Comparison of ENCODE assay signal across 8 cellular contexts in the genomic region with DNA sequence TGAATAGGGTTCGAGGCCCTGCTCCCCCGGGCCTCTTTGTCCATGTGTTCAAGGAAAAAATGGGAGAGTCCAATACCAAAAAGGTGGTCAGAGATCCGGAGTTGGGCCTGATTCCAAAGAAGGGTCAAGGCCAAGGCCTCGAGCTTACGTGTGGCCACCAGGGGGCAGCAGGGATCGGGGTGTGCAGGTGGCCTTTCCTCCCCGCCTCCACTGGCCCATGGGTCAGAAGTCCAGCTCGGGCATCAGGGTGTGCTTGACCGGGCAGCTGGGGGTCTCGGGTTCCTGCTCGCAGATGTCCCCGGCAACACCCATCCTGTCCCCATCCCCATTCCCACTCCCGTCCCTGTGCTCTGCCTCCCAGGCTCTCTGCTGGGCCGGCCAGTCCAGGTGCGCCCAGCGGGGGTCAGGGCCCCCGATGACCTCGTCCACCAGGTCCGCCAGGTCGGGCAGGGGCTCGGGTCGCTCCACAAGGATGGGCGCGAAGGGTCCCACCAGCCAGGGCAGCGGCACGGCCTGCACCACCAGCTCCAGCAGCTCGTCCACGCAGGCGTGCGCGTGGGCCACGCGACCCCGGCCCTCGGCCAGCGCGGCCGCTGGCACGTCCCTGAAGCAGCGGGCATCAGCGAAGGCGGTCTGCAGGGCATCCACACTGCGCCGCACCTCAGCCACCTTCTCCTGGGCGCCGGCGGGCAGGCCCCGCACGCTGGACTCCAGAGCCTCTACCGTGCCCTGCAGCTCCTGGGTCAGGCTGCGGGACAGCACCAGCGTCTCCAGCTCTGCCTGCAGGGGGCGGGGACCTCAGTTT. TPM values are rescaled to one million over a fixed set of nuclear protein-coding genes. Genes with fewer than 3 reads are reported as not detected.
DNase-seq lines count a peak whose midpoint lies in the region; ATAC-seq and TF ChIP-seq lines count a peak whose summit lies in the region.

No MANE protein-coding gene starts in this region.

- H3K27me3 Mint-ChIP-seq in nephron progenitor cell (ENCODE audit: low read depth, poor library complexity), result peaks cover 13% of the 10 kb centered on the region

- TF ChIP-seq CTCF in AG04449 (IDR thresholded peaks at IDR 0.05; ENCODE audit: insufficient read depth, low read length, missing control alignments) (peak; percentile 76), GM12874 (IDR thresholded peaks at IDR 0.05; ENCODE audit: insufficient read depth, low read depth, low read length) (peak; percentile 85), Panc1 (IDR thresholded peaks at IDR 0.05) (peak; percentile 86), coronary artery (IDR thresholded peaks at IDR 0.05) (peak; percentile 25), nephron progenitor cell (IDR thresholded peaks at IDR 0.05) (peak; percentile 60)

- POLR2A ChIA-PET in AG04449 (lab: Yijun Ruan, JAX) (no interaction called here), Panc1 (lab: Charles Lee) (no interaction called here)

- intact Hi-C loops in Panc1 (cut with micrococcal nuclease; ENCODE audit: unreplicated experiment), result no loop called here

- no peaks in the 10 kb centered on the region for H3K36me3 ChIP-seq in Panc1 (ENCODE audit: control insufficient read depth, insufficient read depth, low read length)

- H3K9me3 ChIP-seq in Panc1 (ENCODE audit: control insufficient read depth, insufficient read depth, low read depth, low read length), result no peaks in the 10 kb centered on the region

- H3K27ac Mint-ChIP-seq in nephron progenitor cell, result no peak overlapping the region

- peaks cover 3% of the 10 kb centered on the region for H3K9me3 Mint-ChIP-seq in nephron progenitor cell

- peaks cover 4% of the 10 kb centered on the region; the same call in 1 of the 2 replicates for H3K4me1 ChIP-seq in Panc1 (ENCODE audit: control insufficient read depth, insufficient read depth, low read length)

- no peak overlapping the region for H3K4me3 Mint-ChIP-seq in nephron progenitor cell

- in situ Hi-C loops in Panc1 (cut with HindIII; ENCODE audit: low pct_unique_long_range_greater_than_20kb, low sequenced_read_pairs), result no loop called here

- H3K27ac ChIP-seq in Panc1 (ENCODE audit: low read length) (no peak overlapping the region), coronary artery (no peak overlapping the region)

- H3K4me3 ChIP-seq in AG04449 (ENCODE audit: low read depth, low read length), result no peak overlapping the region
- no peak overlapping the region for H3K4me3 ChIP-seq in Panc1 (ENCODE audit: low read depth in 2 of 2, low read length in 2 of 2)
- H3K4me3 ChIP-seq in coronary artery, result no peak overlapping the region

- no peaks in the 10 kb centered on the region for H3K27me3 ChIP-seq in Panc1 (ENCODE audit: control insufficient read depth, insufficient read depth, low read length)

- peaks cover 5% of the 10 kb centered on the region for H3K4me1 Mint-ChIP-seq in nephron progenitor cell

- ATAC-seq in Panc1 (no peak), HG03460 (IDR thresholded peaks at IDR 0.05; ENCODE audit: unreplicated experiment) (no peak), HG03342 (IDR thresholded peaks at IDR 0.05; ENCODE audit: unreplicated experiment) (no peak)

- no TSS peak for BruUV-seq in Panc1 (replicated peaks; lab: Mats Ljungman, UMichigan)

- DNase-seq in AG04449 (ENCODE audit: low read depth, low spot score), result no peak
- peak; percentile 20 for DNase-seq in Panc1 (ENCODE audit: low read depth, low spot score)
- DNase-seq in coronary artery (ENCODE audit: low spot score), result no peak
- peak; percentile 76 for DNase-seq in nephron progenitor cell
- DNase-seq in NCI-H2227 treated with DMSO at 0.1 percent for 48 hours (lab: John Stamatoyannopoulos, UW), result no peak

- CTCF ChIA-PET in AG04449 (lab: Yijun Ruan, JAX) (interaction anchor here (0.8 to 5.8 kb wide), 14 partner anchors 7 to 277 kb away, joined by 3 to 84 read pairs (median 6); a partner anchor contains a TSS), Panc1 (lab: Charles Lee) (interaction anchor here (0.5 to 1.4 kb wide), 7 partner anchors 11 to 230 kb away, joined by 3 to 9 read pairs (median 4); a partner anchor contains a TSS)

- no peaks in the 10 kb centered on the region for H3K36me3 Mint-ChIP-seq in nephron progenitor cell (ENCODE audit: low read depth)

RNA-seq across cellular contexts. Expression of a gene that starts 5.2 kb away (rescaled TPM):
- total RNA-seq in Panc1 (2021; ENCODE audit: unreplicated experiment), result 10.2 TPM
- polyA plus RNA-seq in Panc1 (2012; ENCODE audit: insufficient read length), result 19.9 TPM

RNA-seq across cellular contexts. Expression of a gene that starts 11.5 kb away (rescaled TPM):
- total RNA-seq in Panc1 (2021; ENCODE audit: unreplicated experiment), result 0.64 TPM
- polyA plus RNA-seq in Panc1 (2012; ENCODE audit: insufficient read length), result 0.84 TPM

RNA-seq across cellular contexts. Expression of a gene that starts 16.3 kb away (rescaled TPM):
- 0.08 TPM for total RNA-seq in Panc1 (2021; ENCODE audit: unreplicated experiment)
- polyA plus RNA-seq in Panc1 (2012; ENCODE audit: insufficient read length), result 0.11 TPM

RNA-seq across cellular contexts. Expression of a gene that starts 36.0 kb away (rescaled TPM):
- total RNA-seq in Panc1 (2021; ENCODE audit: unreplicated experiment), result 5.7 TPM
- polyA plus RNA-seq in Panc1 (2012; ENCODE audit: insufficient read length), result 9.5 TPM

RNA-seq across cellular contexts. Expression of a gene that starts 51.4 kb away (rescaled TPM):
- 56.9 TPM for total RNA-seq in Panc1 (2021; ENCODE audit: unreplicated experiment)
- 112 TPM for polyA plus RNA-seq in Panc1 (2012; ENCODE audit: insufficient read length)

Comparison
In these comparisons a context has a peak if more than half of its experiments do, and no peak if none do; other contexts are left out.
1. DNase-seq: peak in Panc1 (single experiment) and nephron progenitor cell (single experiment); none in AG04449 (single experiment), coronary artery (single experiment) and NCI-H2227 treated with DMSO at 0.1 percent for 48 hours (single experiment).
2. CTCF ChIP-seq: peak in every context shown above with its lines; median percentile 86 in Panc1; 85 in GM12874; 76 in AG04449; 60 in nephron progenitor cell; 25 in coronary artery.